In the genomic region with DNA sequence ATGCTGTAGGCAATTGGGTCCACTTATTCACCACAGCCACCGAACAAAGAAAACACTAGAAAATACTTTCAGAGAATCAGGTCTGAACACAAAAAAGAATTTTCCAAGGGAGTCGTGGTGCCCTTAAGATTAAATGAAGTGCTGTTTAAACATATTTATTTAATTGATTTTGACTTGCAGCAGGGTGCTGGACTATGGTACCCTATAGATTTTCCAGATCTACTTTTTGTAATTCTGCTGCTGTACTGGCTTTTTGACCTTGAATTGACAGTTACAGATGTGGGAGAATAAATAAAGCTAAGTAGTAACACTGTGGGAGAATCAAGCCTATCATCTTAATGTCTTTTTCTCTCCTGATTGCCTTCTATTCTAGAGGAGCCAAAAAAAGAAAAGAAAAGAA, we compare ENCODE assay signal across 1 cellular context.
TF ChIP-seq lines count a peak whose summit lies in the region.

No MANE protein-coding gene starts in this region.

TF ChIP-seq in A549, 52 proteins besides CTCF, POLR2A, EP300 and RAD21 (continued from another document):
- TF ChIP-seq RFX5 (IDR thresholded peaks at IDR 0.05) (no peak), BHLHE40 (IDR thresholded peaks at IDR 0.05; ENCODE audit: low read depth, low read length) (no peak), ZFP36 (IDR thresholded peaks at IDR 0.05; ENCODE audit: borderline replicate concordance, partially characterized antibody) (no peak), ZC3H11A (IDR thresholded peaks at IDR 0.05) (no peak), CHD2 (IDR thresholded peaks at IDR 0.05; ENCODE audit: low read length, partially characterized antibody) (no peak), CBX8 (IDR thresholded peaks at IDR 0.05) (no peak), SREBF2 (IDR thresholded peaks at IDR 0.05) (no peak), EHF (CRISPR knock-in tag; IDR thresholded peaks at IDR 0.05) (no peak)
- TF ChIP-seq, protein P1, sequence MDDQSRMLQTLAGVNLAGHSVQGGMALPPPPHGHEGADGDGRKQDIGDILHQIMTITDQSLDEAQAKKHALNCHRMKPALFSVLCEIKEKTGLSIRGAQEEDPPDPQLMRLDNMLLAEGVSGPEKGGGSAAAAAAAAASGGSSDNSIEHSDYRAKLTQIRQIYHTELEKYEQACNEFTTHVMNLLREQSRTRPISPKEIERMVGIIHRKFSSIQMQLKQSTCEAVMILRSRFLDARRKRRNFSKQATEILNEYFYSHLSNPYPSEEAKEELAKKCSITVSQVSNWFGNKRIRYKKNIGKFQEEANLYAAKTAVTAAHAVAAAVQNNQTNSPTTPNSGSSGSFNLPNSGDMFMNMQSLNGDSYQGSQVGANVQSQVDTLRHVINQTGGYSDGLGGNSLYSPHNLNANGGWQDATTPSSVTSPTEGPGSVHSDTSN (IDR thresholded peaks at IDR 0.05) = no peak
